14 cellular contexts compared by ENCODE assay signal in genomic region chr1:58999676-59000075, GRCh38.
"Had no signal": no experiment of that assay in that cellular context is flagged by ENCODE, and none has a peak within 500 bp of the region (broad histone marks: within the 10 kb centered on the region; RNA-seq: fewer than 3 reads in every experiment).

No MANE protein-coding gene starts in this region.

- DNase-seq: activated CD4-positive, alpha-beta memory T cell treated with anti-CD3 and anti-CD28 coated beads, Interleukin-2, amount 10 ng/mL, durations not matched to agents 7 days and 5 days; activated CD4-positive, alpha-beta T cell treated with anti-CD3 and anti-CD28 coated beads for 36 hours; activated CD8-positive, alpha-beta memory T cell treated with anti-CD3 and anti-CD28 coated beads, Interleukin-2, amount 50 U/mL, for 4 hours; activated naive CD4-positive, alpha-beta T cell treated with Interleukin-2 at 50 U/mL for 16 hours; colonic mucosa; effector CD4-positive, alpha-beta T cell; foreskin melanocyte; heart right ventricle; left ventricle myocardium superior; mesenchymal stem cell; psoas muscle; right lobe of liver; T-helper 17 cell; tibial artery had no signal

- H3K4me1 ChIP-seq: colonic mucosa, psoas muscle, right lobe of liver, tibial artery had no signal

- H3K27ac ChIP-seq: colonic mucosa, heart right ventricle, psoas muscle, right lobe of liver, tibial artery had no signal

- H3K27me3 ChIP-seq: colonic mucosa, heart right ventricle, right lobe of liver, tibial artery had no signal

- H3K9me3 ChIP-seq: colonic mucosa, heart right ventricle, psoas muscle, right lobe of liver, tibial artery had no signal

- H3K36me3 ChIP-seq: colonic mucosa, heart right ventricle, right lobe of liver, tibial artery had no signal

- H3K4me3 ChIP-seq: colonic mucosa, heart right ventricle, psoas muscle, right lobe of liver, tibial artery had no signal
